22 cellular contexts compared by ENCODE assay signal in the genomic region with DNA sequence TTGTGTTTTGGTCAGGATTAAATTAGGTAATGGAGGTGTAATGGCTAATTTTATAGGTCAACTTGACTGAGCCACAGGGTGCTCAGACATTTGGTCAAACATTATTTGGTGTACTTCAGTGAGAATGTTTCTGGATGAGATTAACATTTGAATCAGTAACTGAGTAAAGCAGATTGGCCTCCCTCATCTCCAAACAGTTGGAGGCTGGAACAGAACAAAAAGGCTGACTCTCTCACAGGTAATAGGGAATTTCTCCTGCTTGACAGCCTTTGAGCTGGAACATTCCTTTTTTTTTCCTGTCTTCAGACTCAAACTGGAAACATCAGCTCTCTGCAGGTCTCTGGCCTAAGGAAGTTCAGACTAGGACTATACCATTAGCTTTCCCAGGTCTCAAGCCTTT.
A peak's percentile ranks its signal among the peaks of the same experiment; 100 is the strongest.
DNase-seq lines count a peak whose midpoint lies in the region; ATAC-seq, FAIRE-seq and TF ChIP-seq lines count a peak whose summit lies in the region.
"Had no signal": no experiment of that assay in that cellular context is flagged by ENCODE, and none has a peak within 500 bp of the region (broad histone marks: within the 10 kb centered on the region; RNA-seq: fewer than 3 reads in every experiment).

No MANE protein-coding gene starts in this region.

- H3K9me3 Mint-ChIP-seq in WTC11, result no peaks in the 10 kb centered on the region
- H3K9me3 Mint-ChIP-seq in stimulated activated memory B cell treated with anti-CD40 and anti-IgM and Interleukin-4, amounts not matched to agents 10 μg/mL and 1 μg/mL and 100 μg/mL, for 72 hours, result no peaks in the 10 kb centered on the region
- H3K9me3 Mint-ChIP-seq: CD8-positive, alpha-beta T cell had no signal

- CTCF ChIA-PET in WTC11 (lab: Charles Lee) (no interaction called here), H1 (lab: Charles Lee; ENCODE audit: partially characterized antibody) (interaction anchor here (0.7 kb wide), 1 partner anchor 225 kb away, joined by 3 read pairs; no protein-coding TSS in a partner anchor)

- no peaks in the 10 kb centered on the region; the same call in 1 of the 2 replicates for H3K23me2 ChIP-seq in H1 (ENCODE audit: low read depth, low read length)

- H3K36me3 Mint-ChIP-seq in WTC11, result no peaks in the 10 kb centered on the region
- H3K36me3 Mint-ChIP-seq in stimulated activated memory B cell treated with anti-CD40 and anti-IgM and Interleukin-4, amounts not matched to agents 10 μg/mL and 1 μg/mL and 100 μg/mL, for 72 hours, result peaks cover 15% of the 10 kb centered on the region

- no peaks in the 10 kb centered on the region for H3K79me2 ChIP-seq in H1 (ENCODE audit: control insufficient read depth in 1 of 2, insufficient read depth in 2 of 2, low read length in 2 of 2)

- no peak overlapping the region for H2AK5ac ChIP-seq in H1 (ENCODE audit: low read depth, low read length)

- H2BK120ac ChIP-seq in H1 (replicated peaks; ENCODE audit: low read depth, low read length), result no peak overlapping the region

- intact Hi-C loops in left ventricle myocardium superior (cut with micrococcal nuclease) (no loop called here), left lung (cut with DNase I) (no loop called here)

- H3K27me3 ChIP-seq in H1 (replicated peaks in 1 of 4; ENCODE audit: control insufficient read depth in 3 of 4, extremely low read depth in 1 of 4, insufficient read depth in 3 of 4, low read length in 3 of 4) (peaks cover 0 to 1% (median 0%) of the 10 kb centered on the region in 4 experiments; a peak in 1 of 7 replicates), left lung (no peaks in the 10 kb centered on the region)
- H3K27me3 ChIP-seq: BLaER1 had no signal

- no peak overlapping the region for H4K91ac ChIP-seq in H1 (replicated peaks; ENCODE audit: insufficient read length, low read length)

- no peak overlapping the region for H2BK20ac ChIP-seq in H1 (ENCODE audit: low read length)

- H3K79me1 ChIP-seq in H1 (ENCODE audit: low read depth, low read length), result no peaks in the 10 kb centered on the region

- TF ChIP-seq CTCF in WTC11 (IDR thresholded peaks at IDR 0.05) (no peak), H1 (IDR thresholded peaks at IDR 0.05; ENCODE audit: control extremely low read depth in 1 of 3, insufficient read depth in 1 of 3, low read depth in 1 of 3, low read length in 3 of 3) (no peak), left lung (IDR thresholded peaks at IDR 0.05) (no peak)

- H4K5ac ChIP-seq in H1 (ENCODE audit: insufficient read length, low read depth, low read length), result no peak overlapping the region

- H3K4me2 ChIP-seq in H1 (ENCODE audit: insufficient read depth in 1 of 2, low read depth in 2 of 2, low read length in 2 of 2), result no peak overlapping the region
- H3K4me2 ChIP-seq: BLaER1 had no signal

- H2AFZ ChIP-seq in H1 (ENCODE audit: low read length), result no peak overlapping the region

- H3K27me3 Mint-ChIP-seq in WTC11 (ENCODE audit: low read depth), result no peaks in the 10 kb centered on the region
- no peaks in the 10 kb centered on the region for H3K27me3 Mint-ChIP-seq in stimulated activated memory B cell treated with anti-CD40 and anti-IgM and Interleukin-4, amounts not matched to agents 10 μg/mL and 1 μg/mL and 100 μg/mL, for 72 hours
- H3K27me3 Mint-ChIP-seq: B cell; CD4-positive, CD25-positive, alpha-beta regulatory T cell had no signal

- H3K27ac ChIP-seq in H1 (ENCODE audit: low read depth, low read length) (no peak overlapping the region), left lung (no peak overlapping the region)
- H3K27ac ChIP-seq: 22Rv1, BLaER1, C4-2B had no signal

- H3K36me3 ChIP-seq in H1 (ENCODE audit: control insufficient read depth in 2 of 4, insufficient read depth in 4 of 4, low read length in 3 of 4), result no peaks in the 10 kb centered on the region
- H3K36me3 ChIP-seq in left lung, result no peaks in the 10 kb centered on the region
- H3K36me3 ChIP-seq: BLaER1 had no signal

- no peak overlapping the region for H4K8ac ChIP-seq in H1 (ENCODE audit: extremely low read depth, insufficient read depth, low read length)

- no peaks in the 10 kb centered on the region for H3K4me1 ChIP-seq in H1 (replicated peaks in 1 of 4; ENCODE audit: control insufficient read depth in 3 of 4, insufficient read depth in 4 of 4, low read length in 3 of 4)
- peaks cover 0 to 7% of the 10 kb centered on the region in 2 donors for H3K4me1 ChIP-seq in left lung
- H3K4me1 ChIP-seq: BLaER1, Caco-2 had no signal

- no peak overlapping the region for H3K4me3 ChIP-seq in H1 (ENCODE audit: extremely low read depth in 1 of 4, insufficient read depth in 2 of 4, low read depth in 3 of 4, low read length in 4 of 4)
- H3K4me3 ChIP-seq in left lung, result no peak overlapping the region
- H3K4me3 ChIP-seq: BLaER1, GM12878 had no signal

- no peak overlapping the region for H3K9ac ChIP-seq in H1 (replicated peaks in 1 of 4; ENCODE audit: extremely low read depth in 1 of 4, low read depth in 3 of 4, low read length in 3 of 4)
- H3K9ac ChIP-seq: BLaER1 had no signal

- no peak overlapping the region for H3K18ac ChIP-seq in H1 (ENCODE audit: extremely low read depth, low read length)

- no peak overlapping the region for H3K14ac ChIP-seq in H1 (ENCODE audit: insufficient read length)

- H3K4me3 Mint-ChIP-seq in WTC11, result no peak overlapping the region
- H3K4me3 Mint-ChIP-seq in stimulated activated memory B cell treated with anti-CD40 and anti-IgM and Interleukin-4, amounts not matched to agents 10 μg/mL and 1 μg/mL and 100 μg/mL, for 72 hours, result no peak overlapping the region
- H3K4me3 Mint-ChIP-seq: B cell; CD4-positive, CD25-positive, alpha-beta regulatory T cell; CD8-positive, alpha-beta T cell had no signal

- peak; percentile 78 for ATAC-seq in WTC11
- no peak for ATAC-seq in stimulated activated memory B cell treated with anti-CD40 and anti-IgM and Interleukin-4, amounts not matched to agents 10 μg/mL and 1 μg/mL and 100 μg/mL, for 72 hours
- ATAC-seq in left ventricle myocardium superior, result no peak
- ATAC-seq in left lung, result no peak
- ATAC-seq: CD8-positive, alpha-beta T cell; GM12878 had no signal

- H3K56ac ChIP-seq in H1 (replicated peaks; ENCODE audit: insufficient read length, low read depth, low read length), result no peak overlapping the region

- DNase-seq in G401 (ENCODE audit: low spot score) (peak; percentile 59), WTC11 (ENCODE audit: low spot score) (no peak), H1 (ENCODE audit: low read depth in 1 of 2, low spot score in 2 of 2) (no peak), ureter (ENCODE audit: low spot score) (no peak), left ventricle myocardium superior (no peak), left lung (no peak)
- DNase-seq: Caco-2; CD4-positive, CD25-positive, alpha-beta regulatory T cell; CD8-positive, alpha-beta T cell; DMS153; DND-41; GDM1; GOT3; H7 had no signal

- H2BK5ac ChIP-seq in H1 (ENCODE audit: low read depth, low read length), result no peak overlapping the region

- in situ Hi-C loops in G401 (cut with HindIII; ENCODE audit: low sequenced_read_pairs), result no loop called here

- FAIRE-seq in H1 (lab: Jason Lieb, UNC), result peak; percentile 7
- FAIRE-seq: A204.1, GM12878, GM19239 had no signal

- no peak overlapping the region for H3K23ac ChIP-seq in H1 (ENCODE audit: insufficient read length)

- H2BK15ac ChIP-seq in H1 (ENCODE audit: low read length), result no peak overlapping the region

- no peak overlapping the region for H3K27ac Mint-ChIP-seq in WTC11
- H3K27ac Mint-ChIP-seq in stimulated activated memory B cell treated with anti-CD40 and anti-IgM and Interleukin-4, amounts not matched to agents 10 μg/mL and 1 μg/mL and 100 μg/mL, for 72 hours, result peak overlapping the region; percentile 18
- H3K27ac Mint-ChIP-seq: B cell; CD4-positive, CD25-positive, alpha-beta regulatory T cell; CD8-positive, alpha-beta T cell had no signal

- TF ChIP-seq POLR2A in H1 (IDR thresholded peaks at IDR 0.05; ENCODE audit: control extremely low read depth in 1 of 2, low read depth in 2 of 2, low read length in 2 of 2), result no peak

- peaks cover 11% of the 10 kb centered on the region for H3K4me1 Mint-ChIP-seq in WTC11
- H3K4me1 Mint-ChIP-seq in stimulated activated memory B cell treated with anti-CD40 and anti-IgM and Interleukin-4, amounts not matched to agents 10 μg/mL and 1 μg/mL and 100 μg/mL, for 72 hours, result peaks cover 14% of the 10 kb centered on the region

- POLR2A ChIA-PET in WTC11 (lab: Charles Lee), result no interaction called here
- POLR2A ChIA-PET in H1 (lab: Charles Lee; ENCODE audit: partially characterized antibody), result no interaction called here

- H3K9me3 ChIP-seq in H1 (ENCODE audit: insufficient read depth in 2 of 2, low read depth in 1 of 2, low read length in 1 of 2) (no peaks in the 10 kb centered on the region), left lung (no peaks in the 10 kb centered on the region)
- H3K9me3 ChIP-seq: BLaER1, Caco-2 had no signal

- H3K4ac ChIP-seq in H1 (replicated peaks; ENCODE audit: insufficient read length, low read depth, low read length), result no peak overlapping the region

- no peak for TF ChIP-seq EP300 in H1 (IDR thresholded peaks at IDR 0.05; ENCODE audit: borderline replicate concordance in 1 of 2, low read depth in 2 of 2, low read length in 2 of 2)

- no peaks in the 10 kb centered on the region for H4K20me1 ChIP-seq in H1 (replicated peaks in 1 of 2; ENCODE audit: control insufficient read depth in 1 of 2, insufficient read depth in 2 of 2, low read length in 2 of 2)
- H4K20me1 ChIP-seq: BLaER1 had no signal

- TF ChIP-seq RAD21 in H1 (IDR thresholded peaks at IDR 0.05 in 1 of 2, conservative IDR thresholded peaks at IDR 0.05 in 1 of 2; ENCODE audit: low read depth in 2 of 2, low read length in 2 of 2), result no peak

- H2BK12ac ChIP-seq in H1 (ENCODE audit: low read depth, low read length), result no peak overlapping the region

TF ChIP-seq in WTC11, 78 proteins besides CTCF, POLR2A, EP300 and RAD21 (continues in another document):
- TF ChIP-seq GRHL2 (CRISPR knock-in tag; IDR thresholded peaks at IDR 0.05; ENCODE audit: insufficient replicate concordance, severe bottlenecking), result no peak

TF ChIP-seq in H1, 55 proteins besides CTCF, POLR2A, EP300 and RAD21:
- no peak for TF ChIP-seq ZNF274 (IDR thresholded peaks at IDR 0.05; ENCODE audit: borderline replicate concordance, extremely low read depth, low read length)
- TF ChIP-seq SP4 (IDR thresholded peaks at IDR 0.05; ENCODE audit: low read length), result no peak
TF ChIP-seq in H1: peak in this region for 0.
